ENCODE assay signal across 1 cellular context in the genomic region with DNA sequence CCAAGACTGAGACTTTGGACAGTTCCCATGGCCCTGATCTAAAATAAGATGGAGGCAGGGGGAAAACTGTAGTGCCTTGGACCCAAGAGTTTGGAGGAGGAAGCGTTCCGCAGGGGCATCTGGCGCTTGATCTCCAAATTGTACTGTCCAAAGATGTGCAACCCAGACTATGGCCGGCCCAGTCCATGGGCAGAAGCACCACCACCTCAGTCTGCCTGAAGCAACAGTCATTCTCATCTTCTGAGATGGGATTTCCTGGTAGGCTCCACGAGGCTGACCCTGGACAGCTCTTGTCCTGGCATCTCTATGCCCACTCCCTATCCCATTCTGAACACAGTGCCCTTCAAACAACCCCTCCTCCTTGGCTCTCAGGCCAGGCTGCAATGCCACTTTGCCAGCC.
TF ChIP-seq lines count a peak whose summit lies in the region.

No MANE protein-coding gene starts in this region.

TF ChIP-seq in H1, 55 proteins besides CTCF, POLR2A, EP300 and RAD21 (continued from another document):
- TF ChIP-seq SIX5 (IDR thresholded peaks at IDR 0.05; ENCODE audit: low read depth, low read length), result no peak
TF ChIP-seq in H1: peak in this region for 0.
